In genomic region chr3:53152316-53152715, GRCh38 we compare ENCODE assay signal across 23 cellular contexts.
"Had no signal": no experiment of that assay in that cellular context is flagged by ENCODE, and none has a peak within 500 bp of the region (broad histone marks: within the 10 kb centered on the region; RNA-seq: fewer than 3 reads in every experiment).

No MANE protein-coding gene starts in this region.

- ATAC-seq: activated CD8-positive, alpha-beta memory T cell treated with anti-CD3 and anti-CD28 coated beads, Interleukin-2, amount 10 ng/mL, durations not matched to agents 7 days and 5 days; activated naive CD8-positive, alpha-beta T cell treated with anti-CD3 and anti-CD28 coated beads, Interleukin-2, amount 50 U/mL, for 24 hours; left lung had no signal

- H3K27me3 ChIP-seq: testis, uterus had no signal

- H3K27ac ChIP-seq: left lung, sigmoid colon, testis, uterus had no signal

- H3K36me3 ChIP-seq: left lung, sigmoid colon, uterus had no signal

- DNase-seq: activated CD4-positive, alpha-beta memory T cell treated with anti-CD3 and anti-CD28 coated beads for 36 hours; activated CD4-positive, alpha-beta T cell treated with anti-CD3 and anti-CD28 coated beads for 48 hours; activated CD8-positive, alpha-beta memory T cell treated with anti-CD3 and anti-CD28 coated beads, Interleukin-2, amount 10 ng/mL, durations not matched to agents 7 days and 5 days; activated effector memory CD4-positive, alpha-beta T cell treated with anti-CD3 and anti-CD28 coated beads, Interleukin-2, amount 50 U/mL, for 16 hours; activated naive CD4-positive, alpha-beta T cell treated with anti-CD3 and anti-CD28 coated beads, Interleukin-2, amount 10 ng/mL, durations not matched to agents 7 days and 5 days; activated naive CD8-positive, alpha-beta T cell treated with anti-CD3 and anti-CD28 coated beads, Interleukin-2, amount 50 U/mL, for 24 hours; activated T-cell treated with anti-CD3 and anti-CD28 coated beads for 4 hours; anterior cingulate cortex; caudate nucleus; dermis blood vessel endothelial cell; effector CD8-positive, alpha-beta T cell; erythroblast; foreskin melanocyte; kidney; left lung; mammary epithelial cell; occipital lobe; sigmoid colon; stimulated activated CD4-positive, alpha-beta T cell treated with anti-CD3 and anti-CD28 coated beads, Interleukin-4, amount 100 ng/mL, for 1 hour; stimulated activated naive CD4-positive, alpha-beta T cell; testis; trophoblast cell; uterus had no signal

- H3K9me3 ChIP-seq: left lung, sigmoid colon, testis, uterus had no signal

- H3K4me1 ChIP-seq: testis, uterus had no signal

- H3K4me3 ChIP-seq: left lung, sigmoid colon, testis, uterus had no signal

- FAIRE-seq: kidney had no signal
